7 cellular contexts compared by ENCODE assay signal in genomic region chr13:52651880-52652169, GRCh38. TPM values are rescaled to one million over a fixed set of nuclear protein-coding genes. Genes with fewer than 3 reads are reported as not detected.
DNase-seq lines count a peak whose midpoint lies in the region; ATAC-seq and TF ChIP-seq lines count a peak whose summit lies in the region.

No MANE protein-coding gene starts in this region.

- H3K27ac ChIP-seq in SK-N-MC (peak overlapping the region; percentile 99), right atrium auricular region (peak overlapping the region; percentile 93 to 97), stomach (peak overlapping the region; percentile 91 to 98 (median 97))

- POLR2A ChIA-PET in activated CD4-positive, alpha-beta memory T cell treated with anti-CD3 and anti-CD28 coated beads for 36 hours (lab: Charles Lee): interaction anchor here (0.6 to 2.3 kb wide), 5 partner anchors 20 to 201 kb away, joined by 3 to 25 read pairs (median 3); partner anchors contain the start of gene VPS36

- no peaks in the 10 kb centered on the region for H3K27me3 Mint-ChIP-seq in activated CD4-positive, alpha-beta memory T cell treated with anti-CD3 and anti-CD28 coated beads for 36 hours

- H3K4me1 ChIP-seq in right atrium auricular region (peaks cover 0 to 45% of the 10 kb centered on the region in 2 donors), stomach (peaks cover 13 to 49% (median 35%) of the 10 kb centered on the region in 4 donors)

- no peaks in the 10 kb centered on the region for H3K9me3 Mint-ChIP-seq in activated CD4-positive, alpha-beta memory T cell treated with anti-CD3 and anti-CD28 coated beads for 36 hours

- H3K9me3 ChIP-seq in SK-N-MC (ENCODE audit: low read depth, low read length) (no peaks in the 10 kb centered on the region), right atrium auricular region (no peaks in the 10 kb centered on the region), stomach (no peaks in the 10 kb centered on the region)

- H3K4me3 Mint-ChIP-seq in activated CD4-positive, alpha-beta memory T cell treated with anti-CD3 and anti-CD28 coated beads for 36 hours: no peak overlapping the region

- CTCF ChIA-PET in activated CD4-positive, alpha-beta memory T cell treated with anti-CD3 and anti-CD28 coated beads for 36 hours (lab: Charles Lee): interaction anchor here (1.1 to 3.3 kb wide), 5 partner anchors 13 to 201 kb away, joined by 3 to 31 read pairs (median 17); partner anchors contain the start of gene VPS36

- 0 to 1% (median 0%) methylated on average over 8 of the region's 8 CpGs for WGBS in stomach, 5 donors

- DNase-seq in GM19238 (ENCODE audit: insufficient read length, low spot score) (peak; percentile 18), SK-N-MC (ENCODE audit: low read depth, low spot score) (no peak), right atrium auricular region (ENCODE audit: low spot score) (no peak), stomach (no peak)
- no peak for DNase-seq in activated CD4-positive, alpha-beta memory T cell treated with anti-CD3 and anti-CD28 coated beads for 36 hours
- DNase-seq in stimulated activated CD4-positive, alpha-beta T cell treated with anti-CD3 and anti-CD28 coated beads, Interleukin-15, amount 100 ng/mL, for 24 hours: no peak

- H3K36me3 Mint-ChIP-seq in activated CD4-positive, alpha-beta memory T cell treated with anti-CD3 and anti-CD28 coated beads for 36 hours: peaks cover 10% of the 10 kb centered on the region

- peak overlapping the region; percentile 99 for H3K9ac ChIP-seq in SK-N-MC (ENCODE audit: insufficient read length)

- peaks cover 16% of the 10 kb centered on the region for H3K4me1 Mint-ChIP-seq in activated CD4-positive, alpha-beta memory T cell treated with anti-CD3 and anti-CD28 coated beads for 36 hours (ENCODE audit: low read depth)

- TF ChIP-seq POLR2A in stomach (IDR thresholded peaks at IDR 0.05): peak in 1 of 4 donors; percentile 11

- no peak for TF ChIP-seq CTCF in right atrium auricular region (IDR thresholded peaks at IDR 0.05)
- TF ChIP-seq CTCF in stomach (IDR thresholded peaks at IDR 0.05): no peak

- intact Hi-C loops in stomach (cut with DNase I; ENCODE audit: low total_unique reads): no loop called here
- intact Hi-C loops in activated CD4-positive, alpha-beta memory T cell treated with anti-CD3 and anti-CD28 coated beads for 36 hours (cut with micrococcal nuclease): loop anchor here (1.0 to 5.0 kb wide), 7 partner anchors 35 to 1199 kb away; partner anchors contain the start of genes ALG11, ATP7B, CKAP2 and INTS6

- H3K36me3 ChIP-seq in SK-N-MC (ENCODE audit: insufficient read depth, low read length) (peaks cover 31% of the 10 kb centered on the region), right atrium auricular region (no peaks in the 10 kb centered on the region), stomach (peaks cover 0 to 14% (median 11%) of the 10 kb centered on the region in 4 donors)

- no peak overlapping the region for H3K27ac Mint-ChIP-seq in activated CD4-positive, alpha-beta memory T cell treated with anti-CD3 and anti-CD28 coated beads for 36 hours

- TF ChIP-seq EP300 in stomach (IDR thresholded peaks at IDR 0.05): no peak

- ATAC-seq in HG02852 (IDR thresholded peaks at IDR 0.05; ENCODE audit: unreplicated experiment): peak; percentile 12

- peak overlapping the region; percentile 94 for H3K4me3 ChIP-seq in SK-N-MC
- H3K4me3 ChIP-seq in right atrium auricular region: peak overlapping the region; percentile 81 to 92
- peak overlapping the region; percentile 56 to 82 (median 76) for H3K4me3 ChIP-seq in stomach

- H3K27me3 ChIP-seq in right atrium auricular region (no peaks in the 10 kb centered on the region), stomach (no peaks in the 10 kb centered on the region)

RNA-seq across cellular contexts. Expression of gene SUGT1, which starts 0.8 kb away (rescaled TPM):
- total RNA-seq in right atrium auricular region (10 to 100 TPM; 33.4 to 38.3 TPM), stomach (10 to 100 TPM in 4 of 5 donors, 1 to 10 TPM in 1; 7.0 to 44.6 (median 23.0) TPM)
- 10 to 100 TPM; 33.9 to 44.6 (median 36.0) TPM for polyA plus RNA-seq in stomach
- total RNA-seq in activated CD4-positive, alpha-beta memory T cell treated with anti-CD3 and anti-CD28 coated beads for 36 hours: 10 to 100 TPM; 63.1 to 64.0 TPM

RNA-seq across cellular contexts. Expression of gene HNRNPA1L2, which starts 9.6 kb away (rescaled TPM):
- total RNA-seq in right atrium auricular region (1 to 10 TPM; 1.8 to 2.2 TPM), stomach (10 to 100 TPM in 1 of 5 donors, 1 to 10 TPM in 2, not detected in 2; 2.9 to 49.6 (median 5.0) TPM)
- polyA plus RNA-seq in stomach: 1 to 10 TPM; 4.0 to 9.7 (median 6.3) TPM
- total RNA-seq in activated CD4-positive, alpha-beta memory T cell treated with anti-CD3 and anti-CD28 coated beads for 36 hours: 1 to 10 TPM; 7.6 to 8.5 TPM
